9 cellular contexts compared by ENCODE assay signal in genomic region chr5:156942064-156942463, GRCh38. TPM values are rescaled to one million over a fixed set of nuclear protein-coding genes. Genes with fewer than 3 reads are reported as not detected.
DNase-seq lines count a peak whose midpoint lies in the region; ATAC-seq and TF ChIP-seq lines count a peak whose summit lies in the region.
"Had no signal": no experiment of that assay in that cellular context is flagged by ENCODE, and none has a peak within 500 bp of the region (broad histone marks: within the 10 kb centered on the region; RNA-seq: fewer than 3 reads in every experiment).

No MANE protein-coding gene starts in this region.

- peaks cover 0 to 3% of the 10 kb centered on the region in 2 donors for H3K9me3 Mint-ChIP-seq in natural killer cell

- peaks cover 0 to 5% of the 10 kb centered on the region in 2 donors for H3K27me3 Mint-ChIP-seq in natural killer cell (ENCODE audit: low read depth in 2 of 2)

- H3K36me3 Mint-ChIP-seq in natural killer cell = no peaks in the 10 kb centered on the region

- intact Hi-C loops in natural killer cell (cut with micrococcal nuclease) = no loop called here

- ATAC-seq in GM18909 (IDR thresholded peaks at IDR 0.05; ENCODE audit: poor library complexity, unreplicated experiment) = peak; percentile 99
- ATAC-seq in GM21825 (IDR thresholded peaks at IDR 0.05; ENCODE audit: unreplicated experiment) = peak; percentile 97
- ATAC-seq in HG03520 (IDR thresholded peaks at IDR 0.05; ENCODE audit: unreplicated experiment) = peak; percentile 95
- no peak for ATAC-seq in natural killer cell

- no peak for DNase-seq in natural killer cell
- DNase-seq in NK-92 (lab: John Stamatoyannopoulos, UW; ENCODE audit: unreplicated experiment) = no peak
- DNase-seq in NCI-H524 treated with DMSO at 0.1 percent for 48 hours (lab: John Stamatoyannopoulos, UW) = no peak
- DNase-seq in DMS 273 treated with DMSO at 0.1 percent for 48 hours (lab: John Stamatoyannopoulos, UW) = no peak
- no peak for DNase-seq in NCI-H2107 treated with DMSO at 0.1 percent for 48 hours (lab: John Stamatoyannopoulos, UW; ENCODE audit: unreplicated experiment)
- DNase-seq: NCI-H2171 treated with DMSO at 0.1 percent for 48 hours had no signal

- TF ChIP-seq CTCF in natural killer cell (IDR thresholded peaks at IDR 0.05) = no peak

- H3K4me1 Mint-ChIP-seq in natural killer cell = peaks cover 16 to 21% of the 10 kb centered on the region in 2 donors

- H3K4me3 Mint-ChIP-seq in natural killer cell = no peak overlapping the region

- H3K27ac Mint-ChIP-seq in natural killer cell = peak overlapping the region; percentile 19 to 80

RNA-seq across cellular contexts. Expression of gene TIMD4, which starts 21.0 kb away (rescaled TPM):
- 1 to 10 TPM; 2.6 to 3.6 (median 3.0) TPM for total RNA-seq in natural killer cell

Comparison
In these comparisons a context has a peak if more than half of its experiments do, and no peak if none do; other contexts are left out.
1. ATAC-seq: peak in GM18909 (single experiment), GM21825 (single experiment) and HG03520 (single experiment); none in natural killer cell (0 of 3).